In genomic region chr7:92631830-92632487, GRCh38 we compare ENCODE assay signal across 10 cellular contexts. TPM values are rescaled to one million over a fixed set of nuclear protein-coding genes. Genes with fewer than 3 reads are reported as not detected.
DNase-seq lines count a peak whose midpoint lies in the region; ATAC-seq lines count a peak whose summit lies in the region.
"Had no signal": no experiment of that assay in that cellular context is flagged by ENCODE, and none has a peak within 500 bp of the region (broad histone marks: within the 10 kb centered on the region; RNA-seq: fewer than 3 reads in every experiment).

No MANE protein-coding gene starts in this region.

- H3K4me3 Mint-ChIP-seq in CD4-positive, CD25-positive, alpha-beta regulatory T cell, result peak overlapping the region in 1 of 4 donors; percentile 10
- H3K4me3 Mint-ChIP-seq in activated naive CD8-positive, alpha-beta T cell treated with anti-CD3 and anti-CD28 coated beads, Interleukin-2, amount 50 U/mL, for 24 hours, result peak overlapping the region; percentile 59

- peak overlapping the region; percentile 53 to 92 (median 61) for H3K27ac Mint-ChIP-seq in CD4-positive, CD25-positive, alpha-beta regulatory T cell
- peak overlapping the region; percentile 98 for H3K27ac Mint-ChIP-seq in activated naive CD8-positive, alpha-beta T cell treated with anti-CD3 and anti-CD28 coated beads, Interleukin-2, amount 50 U/mL, for 24 hours

- H3K36me3 ChIP-seq in CD4-positive, CD25-positive, alpha-beta regulatory T cell (ENCODE audit: control insufficient read depth, insufficient read depth, low read length), result no peaks in the 10 kb centered on the region

- H3K4me3 ChIP-seq in CD4-positive, CD25-positive, alpha-beta regulatory T cell (ENCODE audit: low read depth, low read length), result peak overlapping the region; percentile 58

- peaks cover 3 to 4% of the 10 kb centered on the region in 2 experiments for H3K9me3 ChIP-seq in CD4-positive, CD25-positive, alpha-beta regulatory T cell (ENCODE audit: control insufficient read depth in 2 of 2, low read length in 2 of 2)

- no peaks in the 10 kb centered on the region for H3K27me3 ChIP-seq in CD4-positive, CD25-positive, alpha-beta regulatory T cell (ENCODE audit: control insufficient read depth, insufficient read depth, low read length)

- DNase-seq in CD4-positive, CD25-positive, alpha-beta regulatory T cell, result peak in 1 of 3 donors; percentile 64
- DNase-seq in activated naive CD8-positive, alpha-beta T cell treated with anti-CD3 and anti-CD28 coated beads, Interleukin-2, amount 50 U/mL, for 24 hours, result no peak
- DNase-seq in cerebellar cortex (ENCODE audit: low spot score) (no peak), NCI-H345 (lab: John Stamatoyannopoulos, UW) (no peak), NCI-H2081 treated with DMSO at 0.1 percent for 48 hours (lab: John Stamatoyannopoulos, UW) (no peak), kidney glomerular epithelial cell (lab: John Stamatoyannopoulos, UW) (no peak)
- DNase-seq: GOT3, NCI-H1694 had no signal

- H3K9me3 Mint-ChIP-seq in CD4-positive, CD25-positive, alpha-beta regulatory T cell, result peaks cover 0 to 2% (median 0%) of the 10 kb centered on the region in 7 donors
- H3K9me3 Mint-ChIP-seq in activated naive CD8-positive, alpha-beta T cell treated with anti-CD3 and anti-CD28 coated beads, Interleukin-2, amount 50 U/mL, for 24 hours, result peaks cover 17% of the 10 kb centered on the region

- peaks cover 18% of the 10 kb centered on the region for H3K4me1 ChIP-seq in CD4-positive, CD25-positive, alpha-beta regulatory T cell (ENCODE audit: control insufficient read depth, insufficient read depth, low read length, poor library complexity, severe bottlenecking)

- no peaks in the 10 kb centered on the region for H3K27me3 Mint-ChIP-seq in CD4-positive, CD25-positive, alpha-beta regulatory T cell
- H3K27me3 Mint-ChIP-seq in activated naive CD8-positive, alpha-beta T cell treated with anti-CD3 and anti-CD28 coated beads, Interleukin-2, amount 50 U/mL, for 24 hours, result no peaks in the 10 kb centered on the region

- no peak for ATAC-seq in CD4-positive, CD25-positive, alpha-beta regulatory T cell (ENCODE audit: low read depth in 2 of 2)
- ATAC-seq in GM19372 (IDR thresholded peaks at IDR 0.05; ENCODE audit: low read depth, unreplicated experiment) (peak; percentile 24), HG03103 (IDR thresholded peaks at IDR 0.05; ENCODE audit: low read depth, unreplicated experiment) (peak; percentile 19)
- peak; percentile 0 for ATAC-seq in activated naive CD8-positive, alpha-beta T cell treated with anti-CD3 and anti-CD28 coated beads, Interleukin-2, amount 50 U/mL, for 24 hours

- H3K4me1 Mint-ChIP-seq in CD4-positive, CD25-positive, alpha-beta regulatory T cell, result peaks cover 24 to 44% (median 30%) of the 10 kb centered on the region in 4 donors
- peaks cover 95% of the 10 kb centered on the region for H3K4me1 Mint-ChIP-seq in activated naive CD8-positive, alpha-beta T cell treated with anti-CD3 and anti-CD28 coated beads, Interleukin-2, amount 50 U/mL, for 24 hours

- H3K36me3 Mint-ChIP-seq in CD4-positive, CD25-positive, alpha-beta regulatory T cell, result peaks cover 15% of the 10 kb centered on the region
- H3K36me3 Mint-ChIP-seq in activated naive CD8-positive, alpha-beta T cell treated with anti-CD3 and anti-CD28 coated beads, Interleukin-2, amount 50 U/mL, for 24 hours (ENCODE audit: low read depth), result peaks cover 37% of the 10 kb centered on the region

- no peak overlapping the region for H3K27ac ChIP-seq in CD4-positive, CD25-positive, alpha-beta regulatory T cell (ENCODE audit: insufficient read depth, low read length, poor library complexity, severe bottlenecking)

RNA-seq across cellular contexts. Expression of gene FAM133B, which starts 41.8 kb away (rescaled TPM):
- total RNA-seq in CD4-positive, CD25-positive, alpha-beta regulatory T cell, result 80.6 TPM
- polyA plus RNA-seq in CD4-positive, CD25-positive, alpha-beta regulatory T cell, result 10 to 100 TPM; 17.5 to 34.0 (median 18.0) TPM

Comparison
In these comparisons a context has a peak if more than half of its experiments do, and no peak if none do; other contexts are left out.
1. ATAC-seq: peak in GM19372 (single experiment), HG03103 (single experiment) and activated naive CD8-positive, alpha-beta T cell treated with anti-CD3 and anti-CD28 coated beads, Interleukin-2, amount 50 U/mL, for 24 hours (single experiment); none in CD4-positive, CD25-positive, alpha-beta regulatory T cell (0 of 2).